In the genomic region with DNA sequence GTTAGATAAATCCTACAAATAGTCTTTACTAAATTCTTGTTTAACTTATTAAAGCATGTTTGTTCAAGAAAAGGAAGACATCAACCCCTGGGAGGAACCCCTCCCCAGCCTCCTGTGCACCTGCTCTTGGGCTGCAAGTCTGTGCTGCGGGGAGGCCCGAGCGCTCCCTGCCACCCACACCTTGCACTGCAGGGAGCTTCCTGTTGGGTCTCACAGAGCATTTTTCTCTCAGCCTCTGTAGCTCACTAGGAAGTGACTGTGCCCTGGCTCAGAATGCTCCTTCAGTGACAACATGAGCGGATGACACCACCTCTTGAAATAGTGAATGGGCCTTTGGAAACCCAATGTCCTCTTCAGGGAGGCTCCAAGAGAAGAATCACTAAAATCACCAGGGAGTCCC, we compare ENCODE assay signal across 7 cellular contexts.
DNase-seq lines count a peak whose midpoint lies in the region; ATAC-seq and TF ChIP-seq lines count a peak whose summit lies in the region.
"Not testable (repeated sequence)": the region's sequence is repeated elsewhere in the genome, so short reads cannot be mapped to it uniquely, and the experiment has no call there.

No MANE protein-coding gene starts in this region.

- H3K27ac Mint-ChIP-seq in activated B cell treated with CpG ODN at 0.5 μM for 24 hours, memory B cell: not testable (repeated sequence)

- not testable (repeated sequence) for TF ChIP-seq CTCF in activated B cell treated with CpG ODN at 0.5 μM for 24 hours (IDR thresholded peaks at IDR 0.05)

- POLR2A ChIA-PET in activated B cell treated with CpG ODN at 0.5 μM for 24 hours (lab: Charles Lee), result not testable (repeated sequence)

- not testable (repeated sequence) for H3K9me3 Mint-ChIP-seq in activated B cell treated with CpG ODN at 0.5 μM for 24 hours, memory B cell

- H3K27me3 Mint-ChIP-seq in activated B cell treated with CpG ODN at 0.5 μM for 24 hours, memory B cell: not testable (repeated sequence)

- not testable (repeated sequence) for H3K4me1 Mint-ChIP-seq in activated B cell treated with CpG ODN at 0.5 μM for 24 hours, memory B cell

- not testable (repeated sequence) for DNase-seq in activated B cell treated with CpG ODN at 0.5 μM for 24 hours; memory B cell (ENCODE audit: low spot score in 2 of 2)

- H3K4me3 Mint-ChIP-seq in activated B cell treated with CpG ODN at 0.5 μM for 24 hours, memory B cell: not testable (repeated sequence)

- ATAC-seq in GM18520 (IDR thresholded peaks at IDR 0.05; ENCODE audit: unreplicated experiment), result peak; percentile 67
- ATAC-seq in GM19438 (IDR thresholded peaks at IDR 0.05; ENCODE audit: low read depth, unreplicated experiment), result peak; percentile 68
- peak; percentile 80 for ATAC-seq in GM21723 (IDR thresholded peaks at IDR 0.05; ENCODE audit: unreplicated experiment)
- ATAC-seq in HG02943 (IDR thresholded peaks at IDR 0.05; ENCODE audit: low read depth, unreplicated experiment), result peak; percentile 69
- peak; percentile 71 for ATAC-seq in HG03280 (IDR thresholded peaks at IDR 0.05; ENCODE audit: unreplicated experiment)
- peak; percentile 53 for ATAC-seq in activated B cell treated with CpG ODN at 0.5 μM for 24 hours (ENCODE audit: low read depth)
- ATAC-seq in memory B cell (ENCODE audit: low read depth), result peak; percentile 49

- intact Hi-C loops in activated B cell treated with CpG ODN at 0.5 μM for 24 hours (cut with micrococcal nuclease), result not testable (repeated sequence)

- CTCF ChIA-PET in activated B cell treated with CpG ODN at 0.5 μM for 24 hours (lab: Charles Lee), result not testable (repeated sequence)

- H3K36me3 Mint-ChIP-seq in activated B cell treated with CpG ODN at 0.5 μM for 24 hours (ENCODE audit: low read depth); memory B cell: not testable (repeated sequence)
